8 cellular contexts compared by ENCODE assay signal in genomic region chrX:153900806-153901752, GRCh38. TPM values are rescaled to one million over a fixed set of nuclear protein-coding genes. Genes with fewer than 3 reads are reported as not detected.
DNase-seq lines count a peak whose midpoint lies in the region; ATAC-seq and TF ChIP-seq lines count a peak whose summit lies in the region.

No MANE protein-coding gene starts in this region.

- 11 to 23% methylated on average over 26 of the region's 26 CpGs for WGBS in sigmoid colon, 2 donors

- no peaks in the 10 kb centered on the region for H3K9me3 ChIP-seq in sigmoid colon

- TF ChIP-seq EP300 in sigmoid colon (IDR thresholded peaks at IDR 0.05), result no peak

- H3K27ac ChIP-seq in sigmoid colon, result peak overlapping the region in 3 of 4 donors; percentile 41 to 49 (median 42)

- no peaks in the 10 kb centered on the region for H3K36me3 ChIP-seq in sigmoid colon

- H3K4me1 ChIP-seq in sigmoid colon, result peaks cover 0 to 15% (median 5%) of the 10 kb centered on the region in 4 donors

- intact Hi-C loops in sigmoid colon (cut with DNase I), result no loop called here

- no peak for TF ChIP-seq POLR2A in sigmoid colon (IDR thresholded peaks at IDR 0.05)

- ATAC-seq in GM18858 (IDR thresholded peaks at IDR 0.05; ENCODE audit: unreplicated experiment) (peak; percentile 65), HG03103 (IDR thresholded peaks at IDR 0.05; ENCODE audit: low read depth, unreplicated experiment) (peak; percentile 76), HG03571 (IDR thresholded peaks at IDR 0.05; ENCODE audit: unreplicated experiment) (no peak)

- DNase-seq in AG09319 (ENCODE audit: extremely low read depth, low read depth) (peak; percentile 52), NCI-H82 (lab: John Stamatoyannopoulos, UW) (peak; percentile 70), fibroblast of the aortic adventitia (ENCODE audit: low read depth) (peak; percentile 75), sigmoid colon (peak; percentile 86)
- peak; percentile 49 for DNase-seq in activated CD8-positive, alpha-beta memory T cell treated with anti-CD3 and anti-CD28 coated beads, Interleukin-2, amount 50 U/mL, for 4 hours

- H3K4me3 ChIP-seq in fibroblast of the aortic adventitia (ENCODE audit: low read depth, low read length), result no peak overlapping the region
- no peak overlapping the region for H3K4me3 ChIP-seq in sigmoid colon

- TF ChIP-seq CTCF in AG09319 (IDR thresholded peaks at IDR 0.05; ENCODE audit: low read depth, low read length), result no peak
- no peak for TF ChIP-seq CTCF in fibroblast of the aortic adventitia (IDR thresholded peaks at IDR 0.05; ENCODE audit: insufficient read depth, low read length)
- no peak for TF ChIP-seq CTCF in sigmoid colon (IDR thresholded peaks at IDR 0.05)

- no peaks in the 10 kb centered on the region for H3K27me3 ChIP-seq in sigmoid colon

RNA-seq across cellular contexts. Expression of gene AVPR2, which starts 3.4 kb away (rescaled TPM):
- total RNA-seq in fibroblast of the aortic adventitia (ENCODE audit: low replicate concordance) (not detected in 2 replicates), sigmoid colon (1 to 10 TPM; 1.1 to 2.2 (median 1.3) TPM)
- 1 to 10 TPM in 1 of 3 donors, not detected in 2; 1.1 TPM for polyA plus RNA-seq in sigmoid colon

RNA-seq across cellular contexts. Expression of gene L1CAM, which starts 15.1 kb away (rescaled TPM):
- total RNA-seq in fibroblast of the aortic adventitia (ENCODE audit: low replicate concordance) (0.36 and 1.6 TPM in 2 replicates), sigmoid colon (10 to 100 TPM in 3 of 4 donors, 1 to 10 TPM in 1; 6.6 to 30.2 (median 23.1) TPM)
- polyA plus RNA-seq in sigmoid colon, result 10 to 100 TPM in 1 of 3 donors, 1 to 10 TPM in 1, not detected in 1; 2.4 to 10.5 TPM

RNA-seq across cellular contexts. Expression of gene ARHGAP4, which starts 25.0 kb away (rescaled TPM):
- total RNA-seq in fibroblast of the aortic adventitia (ENCODE audit: low replicate concordance) (0.27 and 6.0 TPM in 2 replicates), sigmoid colon (10 to 100 TPM; 12.4 to 27.4 (median 16.3) TPM)
- polyA plus RNA-seq in sigmoid colon, result 100 to 1,000 TPM in 1 of 3 donors, 10 to 100 TPM in 1, 1 to 10 TPM in 1; 8.4 to 122 (median 17.3) TPM

RNA-seq across cellular contexts. Expression of gene NAA10, which starts 33.8 kb away (rescaled TPM):
- total RNA-seq in fibroblast of the aortic adventitia (ENCODE audit: low replicate concordance), result 25.8 and 84.7 TPM in 2 replicates
- 100 to 1,000 TPM in 1 of 4 donors, 10 to 100 TPM in 3; 57.4 to 113 (median 79.2) TPM for total RNA-seq in sigmoid colon
- 100 to 1,000 TPM in 1 of 3 donors, 10 to 100 TPM in 2; 78.6 to 128 (median 84.7) TPM for polyA plus RNA-seq in sigmoid colon

RNA-seq across cellular contexts. Expression of gene RENBP, which starts 43.4 kb away (rescaled TPM):
- total RNA-seq in fibroblast of the aortic adventitia (ENCODE audit: low replicate concordance), result 0.45 and 5.6 TPM in 2 replicates
- total RNA-seq in sigmoid colon, result 10 to 100 TPM in 3 of 4 donors, 1 to 10 TPM in 1; 9.8 to 16.8 (median 13.1) TPM
- 10 to 100 TPM; 10.2 to 15.1 (median 15.0) TPM for polyA plus RNA-seq in sigmoid colon
